Comparison of ENCODE assay signal across 2 cellular contexts in the genomic region with DNA sequence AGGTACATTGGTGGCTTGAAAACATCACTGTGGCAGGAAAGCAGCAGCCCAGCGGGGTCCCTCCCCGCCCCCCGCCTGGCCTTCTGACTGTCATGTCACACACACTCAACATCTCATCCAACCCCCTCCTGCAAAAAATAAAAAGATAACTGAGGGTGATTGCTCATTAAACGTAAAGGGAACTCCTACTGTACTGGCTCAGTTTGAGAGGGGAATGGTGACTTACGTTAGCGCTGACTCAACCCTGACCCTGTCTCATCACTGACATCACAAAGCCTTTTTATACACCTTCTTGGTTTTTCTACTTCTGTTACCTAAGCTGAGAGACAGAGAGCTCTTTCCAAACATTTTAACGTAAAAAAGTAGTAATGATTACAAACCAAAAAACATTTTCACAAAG.
TF ChIP-seq lines count a peak whose summit lies in the region.

No MANE protein-coding gene starts in this region.

TF ChIP-seq in GM12878, 131 proteins besides CTCF, POLR2A, EP300 and RAD21 (continues in another document):
- TF ChIP-seq RB1 (IDR thresholded peaks at IDR 0.05; ENCODE audit: borderline replicate concordance) (no peak), MTA3 (IDR thresholded peaks at IDR 0.05; ENCODE audit: borderline replicate concordance, low read length) (no peak), BHLHE40 (IDR thresholded peaks at IDR 0.05; ENCODE audit: borderline replicate concordance in 1 of 2, low read depth in 2 of 2, low read length in 1 of 2) (no peak), EED (IDR thresholded peaks at IDR 0.05; ENCODE audit: low read depth) (no peak), ETV6 (conservative IDR thresholded peaks at IDR 0.05 in 1 of 2, IDR thresholded peaks at IDR 0.05 in 1 of 2; ENCODE audit: borderline replicate concordance in 1 of 2, low read depth in 1 of 2) (no peak), RELB (IDR thresholded peaks at IDR 0.05; ENCODE audit: low read depth) (no peak), CBX5 (IDR thresholded peaks at IDR 0.05; ENCODE audit: low read depth) (no peak), STAT3 (IDR thresholded peaks at IDR 0.05; ENCODE audit: low read depth, low read length) (no peak), ZNF207 (IDR thresholded peaks at IDR 0.05; ENCODE audit: borderline replicate concordance) (no peak), SPI1 (IDR thresholded peaks at IDR 0.05; ENCODE audit: borderline replicate concordance, insufficient read depth, low read depth, low read length) (no peak), NR2C1 (IDR thresholded peaks at IDR 0.05) (no peak), TCF3 (IDR thresholded peaks at IDR 0.05; ENCODE audit: borderline replicate concordance, insufficient read depth, low read depth, low read length) (0 out of 2 replicates have a peak, but pooled peaks have one; percentile 17), NFIC (IDR thresholded peaks at IDR 0.05; ENCODE audit: low read depth, low read length) (no peak), HDAC6 (IDR thresholded peaks at IDR 0.05; ENCODE audit: unreplicated experiment) (no peak), SUPT20H (IDR thresholded peaks at IDR 0.05; ENCODE audit: borderline replicate concordance, control insufficient read depth, low read depth, low read length) (no peak), BCL3 (IDR thresholded peaks at IDR 0.05; ENCODE audit: borderline replicate concordance, insufficient read depth, low read depth, low read length, poor library complexity, severe bottlenecking) (peak; percentile 57)
- TF ChIP-seq, protein P1, sequence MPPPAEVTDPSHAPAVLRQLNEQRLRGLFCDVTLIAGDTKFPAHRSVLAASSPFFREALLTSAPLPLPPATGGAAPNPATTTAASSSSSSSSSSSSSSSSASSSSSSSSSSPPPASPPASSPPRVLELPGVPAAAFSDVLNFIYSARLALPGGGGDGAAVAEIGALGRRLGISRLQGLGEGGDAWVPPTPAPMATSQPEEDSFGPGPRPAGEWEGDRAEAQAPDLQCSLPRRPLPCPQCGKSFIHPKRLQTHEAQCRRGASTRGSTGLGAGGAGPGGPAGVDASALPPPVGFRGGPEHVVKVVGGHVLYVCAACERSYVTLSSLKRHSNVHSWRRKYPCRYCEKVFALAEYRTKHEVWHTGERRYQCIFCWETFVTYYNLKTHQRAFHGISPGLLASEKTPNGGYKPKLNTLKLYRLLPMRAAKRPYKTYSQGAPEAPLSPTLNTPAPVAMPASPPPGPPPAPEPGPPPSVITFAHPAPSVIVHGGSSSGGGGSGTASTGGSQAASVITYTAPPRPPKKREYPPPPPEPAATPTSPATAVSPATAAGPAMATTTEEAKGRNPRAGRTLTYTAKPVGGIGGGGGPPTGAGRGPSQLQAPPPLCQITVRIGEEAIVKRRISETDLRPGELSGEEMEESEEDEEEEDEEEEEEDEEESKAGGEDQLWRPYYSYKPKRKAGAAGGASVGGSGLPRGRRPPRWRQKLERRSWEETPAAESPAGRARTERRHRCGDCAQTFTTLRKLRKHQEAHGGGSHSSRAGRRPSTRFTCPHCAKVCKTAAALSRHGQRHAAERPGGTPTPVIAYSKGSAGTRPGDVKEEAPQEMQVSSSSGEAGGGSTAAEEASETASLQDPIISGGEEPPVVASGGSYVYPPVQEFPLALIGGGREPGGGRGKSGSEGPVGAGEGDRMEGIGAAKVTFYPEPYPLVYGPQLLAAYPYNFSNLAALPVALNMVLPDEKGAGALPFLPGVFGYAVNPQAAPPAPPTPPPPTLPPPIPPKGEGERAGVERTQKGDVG (CRISPR knock-in tag; IDR thresholded peaks at IDR 0.05), result no peak

TF ChIP-seq in SK-N-SH, 30 proteins besides CTCF, POLR2A, EP300 and RAD21:
- TF ChIP-seq FOSL2 (IDR thresholded peaks at IDR 0.05; ENCODE audit: borderline replicate concordance, low read depth) (no peak), MXI1 (IDR thresholded peaks at IDR 0.05; ENCODE audit: low read depth, low read length) (no peak), RFX5 (IDR thresholded peaks at IDR 0.05; ENCODE audit: low read length) (no peak), PBX3 (IDR thresholded peaks at IDR 0.05) (no peak), NRF1 (IDR thresholded peaks at IDR 0.05; ENCODE audit: low read depth, low read length) (no peak), SMC3 (IDR thresholded peaks at IDR 0.05; ENCODE audit: low read depth, low read length) (no peak), GABPA (IDR thresholded peaks at IDR 0.05; ENCODE audit: low read depth) (no peak), RCOR1 (IDR thresholded peaks at IDR 0.05; ENCODE audit: low read length) (no peak)
- TF ChIP-seq, protein P2, sequence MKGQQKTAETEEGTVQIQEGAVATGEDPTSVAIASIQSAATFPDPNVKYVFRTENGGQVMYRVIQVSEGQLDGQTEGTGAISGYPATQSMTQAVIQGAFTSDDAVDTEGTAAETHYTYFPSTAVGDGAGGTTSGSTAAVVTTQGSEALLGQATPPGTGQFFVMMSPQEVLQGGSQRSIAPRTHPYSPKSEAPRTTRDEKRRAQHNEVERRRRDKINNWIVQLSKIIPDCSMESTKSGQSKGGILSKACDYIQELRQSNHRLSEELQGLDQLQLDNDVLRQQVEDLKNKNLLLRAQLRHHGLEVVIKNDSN (IDR thresholded peaks at IDR 0.05; ENCODE audit: borderline replicate concordance, low read depth), result no peak
- TF ChIP-seq, protein P3, sequence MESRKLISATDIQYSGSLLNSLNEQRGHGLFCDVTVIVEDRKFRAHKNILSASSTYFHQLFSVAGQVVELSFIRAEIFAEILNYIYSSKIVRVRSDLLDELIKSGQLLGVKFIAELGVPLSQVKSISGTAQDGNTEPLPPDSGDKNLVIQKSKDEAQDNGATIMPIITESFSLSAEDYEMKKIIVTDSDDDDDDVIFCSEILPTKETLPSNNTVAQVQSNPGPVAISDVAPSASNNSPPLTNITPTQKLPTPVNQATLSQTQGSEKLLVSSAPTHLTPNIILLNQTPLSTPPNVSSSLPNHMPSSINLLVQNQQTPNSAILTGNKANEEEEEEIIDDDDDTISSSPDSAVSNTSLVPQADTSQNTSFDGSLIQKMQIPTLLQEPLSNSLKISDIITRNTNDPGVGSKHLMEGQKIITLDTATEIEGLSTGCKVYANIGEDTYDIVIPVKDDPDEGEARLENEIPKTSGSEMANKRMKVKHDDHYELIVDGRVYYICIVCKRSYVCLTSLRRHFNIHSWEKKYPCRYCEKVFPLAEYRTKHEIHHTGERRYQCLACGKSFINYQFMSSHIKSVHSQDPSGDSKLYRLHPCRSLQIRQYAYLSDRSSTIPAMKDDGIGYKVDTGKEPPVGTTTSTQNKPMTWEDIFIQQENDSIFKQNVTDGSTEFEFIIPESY (IDR thresholded peaks at IDR 0.05; ENCODE audit: borderline replicate concordance, low read depth), result no peak
